In genomic region chr3:127772273-127772672, GRCh38 we compare ENCODE assay signal across 33 cellular contexts.
"Had no signal": no experiment of that assay in that cellular context is flagged by ENCODE, and none has a peak within 500 bp of the region (broad histone marks: within the 10 kb centered on the region; RNA-seq: fewer than 3 reads in every experiment).

No MANE protein-coding gene starts in this region.

- H3K4me3 Mint-ChIP-seq: activated B cell treated with CpG ODN at 0.5 μM for 24 hours; activated CD4-positive, alpha-beta T cell treated with anti-CD3 and anti-CD28 coated beads for 36 hours; activated naive CD8-positive, alpha-beta T cell; activated T-cell treated with anti-CD3 and anti-CD28 coated beads, Interleukin-2, amount 50 U/mL, for 24 hours; activated T-helper 17 cell treated with anti-CD3 and anti-CD28 coated beads, Interleukin-2, amount 50 U/mL, for 72 hours; central memory CD8-positive, alpha-beta T cell; nephron progenitor cell; stimulated activated naive CD8-positive, alpha-beta T cell treated with anti-CD3 and anti-CD28 coated beads, Interleukin-15, Interleukin-2, amounts not matched to agents 100 ng/mL and 50 ng/mL, for 24 hours had no signal

- DNase-seq: activated B cell treated with CpG ODN at 0.5 μM for 24 hours; activated CD4-positive, alpha-beta T cell treated with anti-CD3 and anti-CD28 coated beads for 36 hours; activated CD4-positive, alpha-beta T cell treated with anti-CD3 and anti-CD28 coated beads, Interleukin-2, amount 50 U/mL, for 4 hours; activated CD8-positive, alpha-beta memory T cell treated with anti-CD3 and anti-CD28 coated beads for 24 hours; activated CD8-positive, alpha-beta memory T cell treated with anti-CD3 and anti-CD28 coated beads, Interleukin-2, amount 50 U/mL, for 4 hours; activated naive CD4-positive, alpha-beta T cell; activated T-cell treated with anti-CD3 and anti-CD28 coated beads, Interleukin-2, amount 50 U/mL, for 24 hours; effector memory CD4-positive, alpha-beta T cell; glutamatergic neuron; hypothalamus; mesendoderm; mucosa of descending colon; nephron progenitor cell; occipital lobe; retina; sigmoid colon; stimulated activated CD4-positive, alpha-beta T cell treated with anti-CD3 and anti-CD28 coated beads, Interleukin-2, amount 100 ng/mL, for 48 hours; T-helper 1 cell; T1000 had no signal

- H3K27me3 Mint-ChIP-seq: activated B cell treated with CpG ODN at 0.5 μM for 24 hours; activated CD4-positive, alpha-beta T cell treated with anti-CD3 and anti-CD28 coated beads for 36 hours; activated naive CD8-positive, alpha-beta T cell; activated T-cell treated with anti-CD3 and anti-CD28 coated beads, Interleukin-2, amount 50 U/mL, for 24 hours; stimulated activated naive CD8-positive, alpha-beta T cell treated with anti-CD3 and anti-CD28 coated beads, Interleukin-15, Interleukin-2, amounts not matched to agents 100 ng/mL and 50 ng/mL, for 24 hours had no signal

- H3K9me3 ChIP-seq: vagina had no signal

- H3K4me3 ChIP-seq: mucosa of descending colon, sigmoid colon, smooth muscle cell, suprapubic skin, tibial nerve, vagina had no signal

- H3K4me2 ChIP-seq: smooth muscle cell had no signal

- H3K4me1 Mint-ChIP-seq: activated T-helper 17 cell treated with anti-CD3 and anti-CD28 coated beads, Interleukin-2, amount 50 U/mL, for 72 hours; central memory CD8-positive, alpha-beta T cell had no signal

- H3K9me3 Mint-ChIP-seq: activated T-helper 17 cell treated with anti-CD3 and anti-CD28 coated beads, Interleukin-2, amount 50 U/mL, for 72 hours; central memory CD8-positive, alpha-beta T cell had no signal

- H3K27ac ChIP-seq: sigmoid colon, suprapubic skin, tibial nerve, vagina had no signal

- FAIRE-seq: astrocyte, colon, endothelial cell of umbilical vein, frontal cortex, islet of Langerhans had no signal

- H3K36me3 ChIP-seq: sigmoid colon, suprapubic skin, vagina had no signal

- H3K27me3 ChIP-seq: sigmoid colon, suprapubic skin, tibial nerve, vagina had no signal

- H3K27ac Mint-ChIP-seq: activated B cell treated with CpG ODN at 0.5 μM for 24 hours; activated CD4-positive, alpha-beta T cell treated with anti-CD3 and anti-CD28 coated beads for 36 hours; activated naive CD8-positive, alpha-beta T cell; activated T-cell treated with anti-CD3 and anti-CD28 coated beads, Interleukin-2, amount 50 U/mL, for 24 hours; activated T-helper 17 cell treated with anti-CD3 and anti-CD28 coated beads, Interleukin-2, amount 50 U/mL, for 72 hours; nephron progenitor cell; stimulated activated naive CD8-positive, alpha-beta T cell treated with anti-CD3 and anti-CD28 coated beads, Interleukin-15, Interleukin-2, amounts not matched to agents 100 ng/mL and 50 ng/mL, for 24 hours had no signal

- ATAC-seq: activated CD4-positive, alpha-beta T cell treated with anti-CD3 and anti-CD28 coated beads for 36 hours; activated T-helper 17 cell treated with anti-CD3 and anti-CD28 coated beads, Interleukin-2, amount 50 U/mL, for 72 hours; esophagus mucosa; mucosa of descending colon had no signal
